Comparison of ENCODE assay signal across 8 cellular contexts in the genomic region with DNA sequence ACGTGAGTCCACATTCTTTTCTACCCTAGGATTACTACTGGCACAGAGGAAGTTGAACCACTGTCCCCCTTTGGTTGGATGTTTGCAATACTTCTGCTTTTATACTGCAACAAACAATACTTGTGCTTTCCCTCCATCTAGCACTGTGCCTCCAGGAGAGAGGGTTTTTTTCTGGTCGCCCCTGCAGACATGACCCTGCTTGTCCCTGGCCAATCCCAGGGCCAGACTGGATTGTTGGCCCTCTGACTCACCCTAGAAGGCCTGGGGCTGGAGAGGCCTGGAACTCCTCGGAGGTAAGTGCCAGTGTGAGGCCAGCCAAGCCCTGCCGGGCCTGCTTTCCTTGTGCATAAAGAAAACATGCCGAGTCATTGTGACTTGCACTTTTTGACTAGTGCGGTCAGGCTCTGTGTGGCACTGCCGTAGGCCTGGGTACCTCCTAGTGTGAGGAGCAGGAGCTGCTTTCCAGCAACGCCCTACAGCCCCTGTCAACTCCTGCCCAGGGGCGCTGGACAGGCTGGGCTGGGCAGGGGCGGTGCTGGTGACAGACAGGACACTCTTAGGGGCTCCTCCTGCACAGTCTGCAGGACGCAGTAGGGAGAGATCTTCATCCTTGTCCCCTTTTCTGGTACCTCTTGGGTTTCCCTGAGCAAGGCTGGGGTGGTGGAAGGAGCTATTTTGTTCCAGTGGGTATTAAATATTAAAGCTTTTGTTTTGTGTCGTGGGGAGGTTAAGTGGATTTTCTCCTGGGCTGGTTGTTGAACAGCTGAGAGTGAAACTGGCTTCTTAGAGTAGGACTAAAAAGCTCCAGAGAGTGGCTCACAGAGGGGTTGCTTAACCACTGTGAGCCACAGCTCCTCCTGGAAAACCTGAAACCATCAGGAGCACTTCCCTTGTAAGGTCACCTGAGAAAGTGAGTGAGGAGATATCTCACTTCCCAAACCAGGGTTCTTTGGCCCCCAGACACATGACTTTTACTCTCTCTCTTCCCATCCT. TPM values are rescaled to one million over a fixed set of nuclear protein-coding genes. Genes with fewer than 3 reads are reported as not detected.
A peak's percentile ranks its signal among the peaks of the same experiment; 100 is the strongest.
DNase-seq lines count a peak whose midpoint lies in the region; FAIRE-seq and TF ChIP-seq lines count a peak whose summit lies in the region.

No MANE protein-coding gene starts in this region.

- in situ Hi-C loops in mammary epithelial cell (cut with MboI; ENCODE audit: low sequenced_read_pairs in 2 of 2), result no loop called here

- FAIRE-seq in GM18507 (lab: Jason Lieb, UNC), result peak; percentile 41

- H3K36me3 ChIP-seq in HUES48 (ENCODE audit: control insufficient read depth, insufficient read depth, low read length) (no peaks in the 10 kb centered on the region), Peyer's patch (no peaks in the 10 kb centered on the region), mammary epithelial cell (ENCODE audit: insufficient read depth, low read length) (no peaks in the 10 kb centered on the region)

- 2% methylated on average over 10 of the region's 12 CpGs for WGBS in mammary epithelial cell (ENCODE audit: low coverage, missing lambda C conversion rate)

- no peak overlapping the region for H3K4me3 ChIP-seq in AG04449 (ENCODE audit: low read depth, low read length)
- H3K4me3 ChIP-seq in HUES48 (ENCODE audit: low read depth, low read length), result no peak overlapping the region
- no peak overlapping the region for H3K4me3 ChIP-seq in Peyer's patch
- peak overlapping the region in 1 of 3 experiments; percentile 28 for H3K4me3 ChIP-seq in mammary epithelial cell (replicated peaks in 1 of 3; ENCODE audit: insufficient read depth in 1 of 3, low read depth in 2 of 3, low read length in 3 of 3)
- H3K4me3 ChIP-seq in skeletal muscle cell (ENCODE audit: low read depth, low read length), result no peak overlapping the region

- H3K27me3 ChIP-seq in HUES48 (ENCODE audit: control insufficient read depth, insufficient read depth, low read length) (no peaks in the 10 kb centered on the region), Peyer's patch (no peaks in the 10 kb centered on the region), mammary epithelial cell (ENCODE audit: insufficient read depth, low read length) (no peaks in the 10 kb centered on the region)

- peak overlapping the region; percentile 84 for H2AFZ ChIP-seq in mammary epithelial cell (ENCODE audit: low read depth, low read length)

- TSS peak; percentile 88 for BruUV-seq in mammary epithelial cell (replicated peaks; lab: Mats Ljungman, UMichigan)

- H3K9me3 ChIP-seq in HUES48 (ENCODE audit: control insufficient read depth, insufficient read depth, low read length) (no peaks in the 10 kb centered on the region), Peyer's patch (no peaks in the 10 kb centered on the region), mammary epithelial cell (replicated peaks; ENCODE audit: insufficient read depth, low read length) (no peaks in the 10 kb centered on the region)

- peak overlapping the region; percentile 56 for H3K9ac ChIP-seq in HUES48 (ENCODE audit: low read depth, low read length)
- peak overlapping the region; percentile 76 for H3K9ac ChIP-seq in mammary epithelial cell (ENCODE audit: insufficient read depth, low read length)

- H4K20me1 ChIP-seq in mammary epithelial cell (ENCODE audit: insufficient read depth, low read length), result no peaks in the 10 kb centered on the region

- TF ChIP-seq CTCF in AG04449 (IDR thresholded peaks at IDR 0.05; ENCODE audit: insufficient read depth, low read length, missing control alignments) (no peak), Peyer's patch (IDR thresholded peaks at IDR 0.05) (peak in 2 of 6 experiments; percentile 9), mammary epithelial cell (conservative IDR thresholded peaks at IDR 0.05 in 1 of 2, IDR thresholded peaks at IDR 0.05 in 1 of 2; ENCODE audit: extremely low read depth in 1 of 2, insufficient read depth in 1 of 2, low read depth in 1 of 2, low read length in 2 of 2) (peak in 1 of 2 donors; percentile 28)

- H3K4me1 ChIP-seq in HUES48 (ENCODE audit: control insufficient read depth, insufficient read depth, low read length), result peaks cover 15% of the 10 kb centered on the region
- H3K4me1 ChIP-seq in Peyer's patch, result peaks cover 0 to 10% (median 2%) of the 10 kb centered on the region in 4 donors
- peaks cover 28% of the 10 kb centered on the region for H3K4me1 ChIP-seq in mammary epithelial cell (ENCODE audit: insufficient read depth, low read length)

- CTCF ChIA-PET in AG04449 (lab: Yijun Ruan, JAX), result interaction anchor here (1.2 to 1.4 kb wide), 3 partner anchors 16 to 29 kb away, joined by 3 to 4 read pairs (median 3); no protein-coding TSS in a partner anchor
- CTCF ChIA-PET in mammary epithelial cell (lab: Charles Lee; ENCODE audit: low non-redundant PET), result no interaction called here

- peak; percentile 93 for DNase-seq in AG04449 (ENCODE audit: low read depth, low spot score)
- no peak for DNase-seq in GM18507 (ENCODE audit: extremely low spot score, insufficient read length, low read depth)
- peak; percentile 26 to 79 (median 68) for DNase-seq in Peyer's patch
- DNase-seq in mammary epithelial cell, result peak; percentile 100
- peak; percentile 86 for DNase-seq in iPS-NIHi7 (ENCODE audit: extremely low spot score)
- DNase-seq in skeletal muscle cell (ENCODE audit: low read depth), result peak; percentile 96
- DNase-seq in stimulated activated CD4-positive, alpha-beta T cell treated with anti-CD3 and anti-CD28 coated beads, Interleukin-4, amount 100 ng/mL, for 4 hours, result no peak

- H3K27ac ChIP-seq in HUES48 (ENCODE audit: low read depth, low read length) (peak overlapping the region; percentile 94), Peyer's patch (peak overlapping the region; percentile 13 to 71 (median 52)), mammary epithelial cell (ENCODE audit: insufficient read depth, low read depth, low read length) (peak overlapping the region; percentile 85)

- TF ChIP-seq POLR2A in Peyer's patch (IDR thresholded peaks at IDR 0.05), result no peak

- POLR2A ChIA-PET in AG04449 (lab: Yijun Ruan, JAX), result interaction anchor here (0.6 kb wide), 1 partner anchor 187 kb away, joined by 6 read pairs; no protein-coding TSS in a partner anchor

- no peaks in the 10 kb centered on the region for H3K79me2 ChIP-seq in mammary epithelial cell (ENCODE audit: insufficient read depth, low read length)

- H3K4me2 ChIP-seq in mammary epithelial cell (ENCODE audit: insufficient read depth, low read depth, low read length), result peak overlapping the region; percentile 85

- dilution Hi-C loops in mammary epithelial cell (cut with HindIII; ENCODE audit: low sequenced_read_pairs), result loop anchor here (5.0 kb wide), 2 partner anchors 52 to 77 kb away; a partner anchor contains a TSS

- intact Hi-C loops in mammary epithelial cell (cut with micrococcal nuclease), result loop anchor here (2.0 kb wide), 2 partner anchors 13 to 31 kb away; a partner anchor contains a TSS

RNA-seq across cellular contexts. Expression of a gene that starts 14.4 kb away (rescaled TPM):
- total RNA-seq in Peyer's patch, result 100 to 1,000 TPM; 130 to 171 (median 145) TPM
- 100 to 1,000 TPM; 545 to 600 TPM for total RNA-seq in mammary epithelial cell
- polyA plus RNA-seq in mammary epithelial cell, result 437 TPM
- polyA minus RNA-seq in mammary epithelial cell, result 384 TPM

Comparison
In these comparisons a context has a peak if more than half of its experiments do, and no peak if none do; other contexts are left out.
1. DNase-seq: peak in AG04449 (single experiment), Peyer's patch (3 of 3), mammary epithelial cell (single experiment), iPS-NIHi7 (single experiment) and skeletal muscle cell (single experiment); none in GM18507 (single experiment) and stimulated activated CD4-positive, alpha-beta T cell treated with anti-CD3 and anti-CD28 coated beads, Interleukin-4, amount 100 ng/mL, for 4 hours (0 of 2).
2. Peak in every context shown above with its lines, with median percentiles within 50 percentile points of each other: H3K27ac ChIP-seq.